Comparison of ENCODE assay signal across 8 cellular contexts in genomic region chr17:8124350-8125195, GRCh38. TPM values are rescaled to one million over a fixed set of nuclear protein-coding genes. Genes with fewer than 3 reads are reported as not detected.
DNase-seq lines count a peak whose midpoint lies in the region; ATAC-seq lines count a peak whose summit lies in the region.

No MANE protein-coding gene starts in this region.

- peaks cover 52% of the 10 kb centered on the region for H3K36me3 Mint-ChIP-seq in activated T-helper 17 cell treated with anti-CD3 and anti-CD28 coated beads, Interleukin-2, amount 50 U/mL, for 72 hours (ENCODE audit: low read depth)

- H3K36me3 ChIP-seq in iPS-20b (ENCODE audit: insufficient read depth, low read depth, low read length) (no peaks in the 10 kb centered on the region), subcutaneous abdominal adipose tissue (ENCODE audit: control insufficient read depth in 5 of 5, insufficient read depth in 5 of 5, low read length in 5 of 5) (no peaks in the 10 kb centered on the region)

- H3K27ac ChIP-seq in iPS-20b (ENCODE audit: low read length) (no peak overlapping the region), subcutaneous abdominal adipose tissue (ENCODE audit: low read depth, low read length) (no peak overlapping the region)

- peak; percentile 4 for DNase-seq in COLO668 (lab: John Stamatoyannopoulos, UW; ENCODE audit: unreplicated experiment)
- peak; percentile 29 for DNase-seq in LHCN-M2 (ENCODE audit: low read depth)
- no peak for DNase-seq in activated CD4-positive, CD25-positive, alpha-beta regulatory T cell treated with anti-CD3 and anti-CD28 coated beads, Interleukin-2, amount 50 U/mL, for 72 hours

- H3K9ac ChIP-seq in iPS-20b (ENCODE audit: low read depth, low read length) (no peak overlapping the region), subcutaneous abdominal adipose tissue (ENCODE audit: low read length in 5 of 5) (peak overlapping the region in 2 of 5 donors; percentile 9 to 25)

- peak overlapping the region; percentile 99 for H3K27ac Mint-ChIP-seq in activated T-helper 17 cell treated with anti-CD3 and anti-CD28 coated beads, Interleukin-2, amount 50 U/mL, for 72 hours

- H3K4me1 ChIP-seq in iPS-20b (ENCODE audit: insufficient read depth, low read length) (peaks cover 7% of the 10 kb centered on the region; the same call in 1 of the 2 replicates), subcutaneous abdominal adipose tissue (ENCODE audit: control insufficient read depth in 5 of 5, insufficient read depth in 5 of 5, low read length in 5 of 5) (peaks cover 13 to 76% (median 71%) of the 10 kb centered on the region in 5 donors)

- ATAC-seq in activated T-helper 17 cell treated with anti-CD3 and anti-CD28 coated beads, Interleukin-2, amount 50 U/mL, for 72 hours (replicated peaks), result no peak
- ATAC-seq in HG03354 (IDR thresholded peaks at IDR 0.05; ENCODE audit: poor library complexity, severe bottlenecking, unreplicated experiment) (no peak), HG03571 (IDR thresholded peaks at IDR 0.05; ENCODE audit: unreplicated experiment) (no peak)

- H3K9me3 Mint-ChIP-seq in activated T-helper 17 cell treated with anti-CD3 and anti-CD28 coated beads, Interleukin-2, amount 50 U/mL, for 72 hours, result no peaks in the 10 kb centered on the region

- peak overlapping the region; percentile 89 for H3K4me3 ChIP-seq in iPS-20b (ENCODE audit: low read length)
- peak overlapping the region; percentile 48 to 94 (median 76) for H3K4me3 ChIP-seq in subcutaneous abdominal adipose tissue (ENCODE audit: low read depth in 1 of 5, low read length in 5 of 5)

- peaks cover 27% of the 10 kb centered on the region for H3K27me3 Mint-ChIP-seq in activated T-helper 17 cell treated with anti-CD3 and anti-CD28 coated beads, Interleukin-2, amount 50 U/mL, for 72 hours

- H3K27me3 ChIP-seq in iPS-20b (ENCODE audit: insufficient read depth, low read length) (peaks cover 81% of the 10 kb centered on the region), subcutaneous abdominal adipose tissue (ENCODE audit: control insufficient read depth in 5 of 5, insufficient read depth in 4 of 5, low read length in 5 of 5) (peaks cover 20 to 33% (median 26%) of the 10 kb centered on the region in 5 donors)

- peak overlapping the region; percentile 95 for H3K4me3 Mint-ChIP-seq in activated T-helper 17 cell treated with anti-CD3 and anti-CD28 coated beads, Interleukin-2, amount 50 U/mL, for 72 hours

- H3K4me1 Mint-ChIP-seq in activated T-helper 17 cell treated with anti-CD3 and anti-CD28 coated beads, Interleukin-2, amount 50 U/mL, for 72 hours, result peaks cover 57% of the 10 kb centered on the region

- H3K9me3 ChIP-seq in iPS-20b (ENCODE audit: insufficient read depth, low read depth, low read length), result no peaks in the 10 kb centered on the region
- no peaks in the 10 kb centered on the region for H3K9me3 ChIP-seq in subcutaneous abdominal adipose tissue (ENCODE audit: control insufficient read depth in 5 of 5, low read length in 5 of 5)

RNA-seq across cellular contexts. Expression of gene HES7, which starts 0.7 kb away (rescaled TPM):
- total RNA-seq in LHCN-M2 (2014; rRNA removed), result 0.06 and 0.34 TPM in 2 replicates
- polyA plus RNA-seq in LHCN-M2 (2012), result 0.29 TPM
- 10 to 100 TPM in 1 of 2 donors, 1 to 10 TPM in 1; 2.9 to 10.0 TPM for total RNA-seq in activated T-helper 17 cell treated with anti-CD3 and anti-CD28 coated beads, Interleukin-2, amount 50 U/mL, for 72 hours

RNA-seq across cellular contexts. Expression of gene ALOXE3, which starts 6.3 kb away (rescaled TPM):
- not detected in 2 replicates for total RNA-seq in LHCN-M2 (2014; rRNA removed)
- polyA plus RNA-seq in LHCN-M2 (2012), result 0.09 TPM
- 1 to 10 TPM in 1 of 2 donors, under 1 TPM in 1; 0.13 to 1.3 TPM for total RNA-seq in activated T-helper 17 cell treated with anti-CD3 and anti-CD28 coated beads, Interleukin-2, amount 50 U/mL, for 72 hours

RNA-seq across cellular contexts. Expression of gene PER1, which starts 27.6 kb away (rescaled TPM):
- total RNA-seq in LHCN-M2 (2014; rRNA removed), result 12.6 and 18.2 TPM in 2 replicates
- 13.0 TPM for polyA plus RNA-seq in LHCN-M2 (2012)
- 100 to 1,000 TPM in 1 of 2 donors, 10 to 100 TPM in 1; 52.0 to 269 TPM for total RNA-seq in activated T-helper 17 cell treated with anti-CD3 and anti-CD28 coated beads, Interleukin-2, amount 50 U/mL, for 72 hours

RNA-seq across cellular contexts. Expression of gene ALOX12B, which starts 37.1 kb away (rescaled TPM):
- 0.06 TPM in 1 of 2 replicates, not detected in the other for total RNA-seq in LHCN-M2 (2014; rRNA removed)
- not detected for polyA plus RNA-seq in LHCN-M2 (2012)
- total RNA-seq in activated T-helper 17 cell treated with anti-CD3 and anti-CD28 coated beads, Interleukin-2, amount 50 U/mL, for 72 hours, result 1 to 10 TPM; 1.1 to 6.2 TPM

RNA-seq across cellular contexts. Expression of gene VAMP2, which starts 38.2 kb away (rescaled TPM):
- 3.8 and 4.6 TPM in 2 replicates for total RNA-seq in LHCN-M2 (2014; rRNA removed)
- 41.7 TPM for polyA plus RNA-seq in LHCN-M2 (2012)
- 10 to 100 TPM; 41.7 to 66.2 TPM for total RNA-seq in activated T-helper 17 cell treated with anti-CD3 and anti-CD28 coated beads, Interleukin-2, amount 50 U/mL, for 72 hours
